Comparison of ENCODE assay signal across 8 cellular contexts in the genomic region with DNA sequence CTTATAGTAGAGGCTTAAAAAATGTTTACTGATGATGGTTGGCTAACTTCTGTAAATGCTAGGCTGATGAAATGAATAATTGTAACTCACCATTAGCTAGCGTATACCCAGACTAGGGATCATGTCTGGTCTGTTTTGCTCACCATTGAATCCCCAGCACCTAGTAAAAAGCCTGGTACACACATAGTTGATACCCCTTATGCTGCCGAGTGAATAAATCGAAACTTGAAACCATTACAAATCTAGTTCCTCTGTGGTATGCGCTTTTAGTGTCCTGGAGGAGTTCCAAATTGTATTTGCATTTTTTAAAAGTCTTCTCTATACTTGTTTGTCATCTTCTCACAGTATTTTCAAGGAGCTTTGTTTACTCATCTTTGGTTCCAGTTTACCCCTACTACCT. TPM values are rescaled to one million over a fixed set of nuclear protein-coding genes. Genes with fewer than 3 reads are reported as not detected.
DNase-seq lines count a peak whose midpoint lies in the region; ATAC-seq lines count a peak whose summit lies in the region.

No MANE protein-coding gene starts in this region.

- peak overlapping the region; percentile 90; the same call in 1 of the 2 replicates for H3K9ac ChIP-seq in HUES64 (ENCODE audit: low read depth, low read length)
- H3K9ac ChIP-seq in adipocyte (ENCODE audit: low read length): peak overlapping the region; percentile 94

- H3K27me3 ChIP-seq in HUES64 (ENCODE audit: insufficient read depth, low read length) (no peaks in the 10 kb centered on the region), adipocyte (replicated peaks; ENCODE audit: control insufficient read depth, insufficient read depth, low read length) (no peaks in the 10 kb centered on the region)

- no peaks in the 10 kb centered on the region for H3K9me3 ChIP-seq in HUES64 (ENCODE audit: insufficient read depth, low read depth, low read length)
- H3K9me3 ChIP-seq in adipocyte (ENCODE audit: control insufficient read depth, low read length): no peaks in the 10 kb centered on the region
- no peaks in the 10 kb centered on the region for H3K9me3 ChIP-seq in mesodermal cell (ENCODE audit: control insufficient read depth, low read length)

- 92% methylated on average over 4 of the region's 4 CpGs for WGBS in HUES64
- 83 to 100% methylated on average over 3 to 4 of the region's 4 CpGs for whole genome bisulfite sequencing in mesodermal cell (ENCODE audit: insufficient coverage in 2 of 2), 2 experiments

- DNase-seq in NCI-H2107 treated with DMSO at 0.1 percent for 48 hours (lab: John Stamatoyannopoulos, UW; ENCODE audit: unreplicated experiment) (peak; percentile 56), NCI-H2107 (lab: John Stamatoyannopoulos, UW) (no peak), adipocyte (ENCODE audit: low read depth) (peak; percentile 40), NCI-H82 treated with DMSO at 0.1 percent for 48 hours (lab: John Stamatoyannopoulos, UW; ENCODE audit: unreplicated experiment) (no peak)

- no peak overlapping the region for H3K27ac ChIP-seq in HUES64 (ENCODE audit: low read depth, low read length)
- H3K27ac ChIP-seq in mesodermal cell (ENCODE audit: low read depth, low read length, severe bottlenecking): no peak overlapping the region

- H3K4me3 ChIP-seq in HUES64 (ENCODE audit: low read length) (peak overlapping the region; percentile 69), adipocyte (ENCODE audit: low read length) (peak overlapping the region; percentile 86), mesodermal cell (ENCODE audit: extremely low read depth, insufficient read depth, low read length, poor library complexity, severe bottlenecking) (peak overlapping the region; percentile 61)

- H3K36me3 ChIP-seq in HUES64 (ENCODE audit: insufficient read depth, low read length) (peaks cover 40% of the 10 kb centered on the region), adipocyte (ENCODE audit: control insufficient read depth, insufficient read depth, low read length, severe bottlenecking) (peaks cover 12% of the 10 kb centered on the region), mesodermal cell (ENCODE audit: control insufficient read depth, insufficient read depth, low read length) (peaks cover 40% of the 10 kb centered on the region)

- H3K4me1 ChIP-seq in HUES64 (ENCODE audit: insufficient read depth, low read length) (peaks cover 6% of the 10 kb centered on the region; the same call in 1 of the 2 replicates), adipocyte (ENCODE audit: control insufficient read depth, insufficient read depth, low read length) (peaks cover 8% of the 10 kb centered on the region), mesodermal cell (ENCODE audit: control insufficient read depth, insufficient read depth, low read length, poor library complexity, severe bottlenecking) (peaks cover 5% of the 10 kb centered on the region)

- ATAC-seq in HG02840 (IDR thresholded peaks at IDR 0.05; ENCODE audit: low FRiP score, unreplicated experiment) (no peak), HG03378 (IDR thresholded peaks at IDR 0.05; ENCODE audit: unreplicated experiment) (no peak)

RNA-seq across cellular contexts. Expression of gene TAF1B, which starts 1.3 kb away (rescaled TPM):
- 29.4 TPM for polyA plus RNA-seq in HUES64 (2013, experiment 1 of 2)
- 30.8 TPM for polyA plus RNA-seq in HUES64 (2013, experiment 2 of 2)
- polyA plus RNA-seq in mesodermal cell (2013, experiment 1 of 2): 25.9 TPM
- polyA plus RNA-seq in mesodermal cell (2013, experiment 2 of 2): 31.5 TPM

Comparison
In these comparisons a context has a peak if more than half of its experiments do, and no peak if none do; other contexts are left out.
1. DNase-seq: peak in NCI-H2107 treated with DMSO at 0.1 percent for 48 hours (single experiment) and adipocyte (single experiment); none in NCI-H2107 (single experiment) and NCI-H82 treated with DMSO at 0.1 percent for 48 hours (single experiment).
2. Peak in every context shown above with its lines, with median percentiles within 50 percentile points of each other: H3K4me3 ChIP-seq.